1 cellular context compared by ENCODE assay signal in genomic region chrX:72230290-72230689, GRCh38.
TF ChIP-seq lines count a peak whose summit lies in the region.

No MANE protein-coding gene starts in this region.

TF ChIP-seq in HEK293, 187 proteins besides CTCF, POLR2A, EP300 and RAD21 (continued from another document):
- TF ChIP-seq HIC1 (tag by site-specific recombination; IDR thresholded peaks at IDR 0.05) (no peak), ZNF132 (tag by site-specific recombination; IDR thresholded peaks at IDR 0.05; ENCODE audit: borderline replicate concordance) (no peak), ZNF529 (tag by site-specific recombination; IDR thresholded peaks at IDR 0.05; ENCODE audit: insufficient replicate concordance) (peak; percentile 81), ZNF629 (tag by site-specific recombination; IDR thresholded peaks at IDR 0.05) (no peak), ZNF112 (tag by site-specific recombination; IDR thresholded peaks at IDR 0.05) (peak; percentile 68), ZNF777 (tag by site-specific recombination; IDR thresholded peaks at IDR 0.05; ENCODE audit: borderline replicate concordance) (no peak), ZNF549 (tag by site-specific recombination; IDR thresholded peaks at IDR 0.05) (0 out of 2 replicates have a peak, but pooled peaks have one; percentile 30), ZNF280D (tag by site-specific recombination; IDR thresholded peaks at IDR 0.05) (0 out of 2 replicates have a peak, but pooled peaks have one; percentile 56), ZNF366 (tag by site-specific recombination; conservative IDR thresholded peaks at IDR 0.05) (no peak), ZNF184 (tag by site-specific recombination; IDR thresholded peaks at IDR 0.05) (0 out of 2 replicates have a peak, but pooled peaks have one; percentile 40), ZNF837 (tag by site-specific recombination; IDR thresholded peaks at IDR 0.05) (no peak), ZNF26 (tag by site-specific recombination; IDR thresholded peaks at IDR 0.05) (0 out of 2 replicates have a peak, but pooled peaks have one; percentile 23), ZNF211 (tag by site-specific recombination; IDR thresholded peaks at IDR 0.05; ENCODE audit: low read depth) (0 out of 2 replicates have a peak, but pooled peaks have one; percentile 31)
